Comparison of ENCODE assay signal across 18 cellular contexts in the genomic region with DNA sequence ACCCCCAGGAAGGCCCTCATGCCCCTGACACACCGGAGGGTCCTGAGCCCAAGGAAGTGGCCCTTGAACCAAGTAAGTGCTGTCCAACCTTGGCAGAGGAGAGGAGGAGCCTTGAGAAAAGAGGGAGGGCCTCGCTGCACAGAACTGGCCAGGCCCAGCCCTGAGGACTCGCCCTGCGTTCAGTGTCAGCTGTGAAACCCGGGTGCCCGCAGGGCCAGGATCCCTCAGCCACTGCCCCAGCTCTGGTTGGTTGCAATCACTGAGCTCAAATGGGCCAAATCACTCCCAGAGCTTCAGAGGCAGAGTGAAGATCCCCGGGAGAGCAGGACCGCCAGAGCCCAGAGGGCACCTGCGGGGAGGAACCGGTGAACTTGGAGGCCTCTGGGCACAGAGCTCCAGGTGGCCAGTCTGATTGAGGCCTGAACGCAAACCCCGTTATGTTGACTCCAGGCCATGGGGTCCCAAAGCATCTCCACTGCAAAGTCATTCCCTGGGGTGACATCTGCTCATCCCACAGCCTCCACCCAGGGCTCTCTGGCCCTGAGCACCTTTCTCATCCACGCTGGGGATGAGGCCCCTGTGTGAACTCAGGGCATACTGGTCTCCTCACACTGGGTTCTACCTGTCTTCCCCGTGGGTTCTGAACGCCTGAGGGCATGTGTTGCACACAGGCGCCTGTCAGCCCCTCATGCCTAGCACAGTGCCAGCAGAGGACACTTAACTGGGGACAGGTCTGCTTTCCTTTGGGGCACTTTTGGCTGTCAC. TPM values are rescaled to one million over a fixed set of nuclear protein-coding genes. Genes with fewer than 3 reads are reported as not detected.
DNase-seq lines count a peak whose midpoint lies in the region; ATAC-seq, FAIRE-seq and TF ChIP-seq lines count a peak whose summit lies in the region.
"Had no signal": no experiment of that assay in that cellular context is flagged by ENCODE, and none has a peak within 500 bp of the region (broad histone marks: within the 10 kb centered on the region; RNA-seq: fewer than 3 reads in every experiment).

No MANE protein-coding gene starts in this region.

- H3K4ac ChIP-seq in H1 (replicated peaks; ENCODE audit: insufficient read length, low read depth, low read length): no peak overlapping the region

- H3K36me3 Mint-ChIP-seq in activated CD4-positive, alpha-beta T cell treated with anti-CD3 and anti-CD28 coated beads, Interleukin-2, amount 10 ng/mL, durations not matched to agents 7 days and 5 days (ENCODE audit: low read depth): no peaks in the 10 kb centered on the region
- no peaks in the 10 kb centered on the region for H3K36me3 Mint-ChIP-seq in activated CD4-positive, alpha-beta T cell treated with anti-CD3 and anti-CD28 coated beads for 36 hours (ENCODE audit: low read depth)
- H3K36me3 Mint-ChIP-seq: CD14-positive monocyte; CD4-positive, alpha-beta memory T cell had no signal

- no peak overlapping the region for H3K4me2 ChIP-seq in H1 (ENCODE audit: insufficient read depth in 1 of 2, low read depth in 2 of 2, low read length in 2 of 2)
- no peak overlapping the region for H3K4me2 ChIP-seq in osteoblast (ENCODE audit: insufficient read depth, low read length)
- H3K4me2 ChIP-seq: A549, BLaER1 had no signal

- H3K4me1 Mint-ChIP-seq in activated CD4-positive, alpha-beta T cell treated with anti-CD3 and anti-CD28 coated beads, Interleukin-2, amount 10 ng/mL, durations not matched to agents 7 days and 5 days: no peaks in the 10 kb centered on the region
- H3K4me1 Mint-ChIP-seq in activated CD4-positive, alpha-beta T cell treated with anti-CD3 and anti-CD28 coated beads for 36 hours: no peaks in the 10 kb centered on the region
- H3K4me1 Mint-ChIP-seq: CD14-positive monocyte had no signal

- H3K56ac ChIP-seq in H1 (replicated peaks; ENCODE audit: insufficient read length, low read depth, low read length): no peak overlapping the region

- H3K27ac Mint-ChIP-seq in activated CD4-positive, alpha-beta T cell treated with anti-CD3 and anti-CD28 coated beads, Interleukin-2, amount 10 ng/mL, durations not matched to agents 7 days and 5 days: peak overlapping the region; percentile 50
- no peak overlapping the region for H3K27ac Mint-ChIP-seq in activated CD4-positive, alpha-beta T cell treated with anti-CD3 and anti-CD28 coated beads for 36 hours
- H3K27ac Mint-ChIP-seq: CD14-positive monocyte; CD4-positive, alpha-beta memory T cell; H9 had no signal

- H3K27me3 ChIP-seq in H1 (replicated peaks in 1 of 4; ENCODE audit: control insufficient read depth in 3 of 4, extremely low read depth in 1 of 4, insufficient read depth in 3 of 4, low read length in 3 of 4) (peaks cover 37 to 63% (median 54%) of the 10 kb centered on the region in 4 experiments), osteoblast (ENCODE audit: insufficient read depth, low read length) (peaks cover 3% of the 10 kb centered on the region), upper lobe of right lung (peaks cover 28% of the 10 kb centered on the region), esophagus muscularis mucosa (peaks cover 0 to 48% (median 22%) of the 10 kb centered on the region in 4 donors)

- H3K4me3 Mint-ChIP-seq in activated CD4-positive, alpha-beta T cell treated with anti-CD3 and anti-CD28 coated beads, Interleukin-2, amount 10 ng/mL, durations not matched to agents 7 days and 5 days: no peak overlapping the region
- H3K4me3 Mint-ChIP-seq in activated CD4-positive, alpha-beta T cell treated with anti-CD3 and anti-CD28 coated beads for 36 hours: no peak overlapping the region
- H3K4me3 Mint-ChIP-seq: CD14-positive monocyte; CD4-positive, alpha-beta memory T cell; H9 had no signal

- H3K23me2 ChIP-seq in H1 (ENCODE audit: low read depth, low read length): peaks cover 7% of the 10 kb centered on the region; the same call in 1 of the 2 replicates

- H3K18ac ChIP-seq in H1 (ENCODE audit: extremely low read depth, low read length): no peak overlapping the region; the same call in 1 of the 2 replicates

- POLR2A ChIA-PET in activated CD4-positive, alpha-beta T cell treated with anti-CD3 and anti-CD28 coated beads, Interleukin-2, amount 10 ng/mL, durations not matched to agents 7 days and 5 days (lab: Charles Lee): no interaction called here
- POLR2A ChIA-PET in activated CD4-positive, alpha-beta T cell treated with anti-CD3 and anti-CD28 coated beads for 36 hours (lab: Charles Lee): no interaction called here
- POLR2A ChIA-PET in H1 (lab: Charles Lee; ENCODE audit: partially characterized antibody): no interaction called here

- no peak overlapping the region for H3K23ac ChIP-seq in H1 (ENCODE audit: insufficient read length)

- no peak for FAIRE-seq in H1 (lab: Jason Lieb, UNC)
- FAIRE-seq: A549, HTR-8/SVneo had no signal

- DNase-seq in activated CD4-positive, alpha-beta T cell treated with anti-CD3 and anti-CD28 coated beads, Interleukin-2, amount 10 ng/mL, durations not matched to agents 7 days and 5 days: no peak
- DNase-seq in activated CD4-positive, alpha-beta T cell treated with anti-CD3 and anti-CD28 coated beads for 36 hours: no peak
- DNase-seq in H1 (ENCODE audit: low read depth in 1 of 2, low spot score in 2 of 2) (no peak), osteoblast (ENCODE audit: insufficient read length, low spot score, missing footprints) (peak; percentile 82), upper lobe of right lung (peak; percentile 46), esophagus muscularis mucosa (ENCODE audit: extremely low spot score) (no peak)
- no peak for DNase-seq in NK-92 treated with Interleukin-12 subunit alpha and Interleukin-12 subunit beta, amount 100 ng/mL, for 24 hours (lab: John Stamatoyannopoulos, UW)
- DNase-seq: Calu3; CD4-positive, alpha-beta memory T cell; DMS79 treated with DMSO at 0.1 percent for 48 hours; GF-D8; GOT3; H9 had no signal

- no peak for TF ChIP-seq RAD21 in H1 (IDR thresholded peaks at IDR 0.05 in 1 of 2, conservative IDR thresholded peaks at IDR 0.05 in 1 of 2; ENCODE audit: low read depth in 2 of 2, low read length in 2 of 2)

- H3K36me3 ChIP-seq in H1 (ENCODE audit: control insufficient read depth in 2 of 4, insufficient read depth in 4 of 4, low read length in 3 of 4) (no peaks in the 10 kb centered on the region), osteoblast (ENCODE audit: insufficient read depth, low read length) (no peaks in the 10 kb centered on the region), upper lobe of right lung (no peaks in the 10 kb centered on the region), esophagus muscularis mucosa (no peaks in the 10 kb centered on the region)
- H3K36me3 ChIP-seq: BLaER1 had no signal

- H3K14ac ChIP-seq in H1 (ENCODE audit: insufficient read length): no peak overlapping the region

- no peak overlapping the region for H4K5ac ChIP-seq in H1 (ENCODE audit: insufficient read length, low read depth, low read length)

- H3K79me2 ChIP-seq in H1 (ENCODE audit: control insufficient read depth in 1 of 2, insufficient read depth in 2 of 2, low read length in 2 of 2) (no peaks in the 10 kb centered on the region), osteoblast (ENCODE audit: insufficient read depth, low read length) (no peaks in the 10 kb centered on the region)

- H2BK20ac ChIP-seq in H1 (ENCODE audit: low read length): peak overlapping the region; percentile 48; the same call in 1 of the 2 replicates

- intact Hi-C loops in activated CD4-positive, alpha-beta T cell treated with anti-CD3 and anti-CD28 coated beads for 36 hours (cut with DNase I, micrococcal nuclease): no loop called here
- intact Hi-C loops in upper lobe of right lung (cut with DNase I): no loop called here
- intact Hi-C loops in esophagus muscularis mucosa (cut with DNase I): no loop called here

- no peak overlapping the region; the same call in 1 of the 2 replicates for H4K8ac ChIP-seq in H1 (ENCODE audit: extremely low read depth, insufficient read depth, low read length)

- H3K27me3 Mint-ChIP-seq in activated CD4-positive, alpha-beta T cell treated with anti-CD3 and anti-CD28 coated beads, Interleukin-2, amount 10 ng/mL, durations not matched to agents 7 days and 5 days: peaks cover 24% of the 10 kb centered on the region
- H3K27me3 Mint-ChIP-seq in activated CD4-positive, alpha-beta T cell treated with anti-CD3 and anti-CD28 coated beads for 36 hours: peaks cover 30% of the 10 kb centered on the region

- peak overlapping the region; percentile 82; the same call in 1 of the 2 replicates for H2BK12ac ChIP-seq in H1 (ENCODE audit: low read depth, low read length)

- H2BK15ac ChIP-seq in H1 (ENCODE audit: low read length): peak overlapping the region; percentile 16; the same call in 1 of the 2 replicates

- H3K9me3 ChIP-seq in H1 (ENCODE audit: insufficient read depth in 2 of 2, low read depth in 1 of 2, low read length in 1 of 2) (no peaks in the 10 kb centered on the region; a peak in 2 of 4 replicates), osteoblast (ENCODE audit: low read depth, low read length) (no peaks in the 10 kb centered on the region), upper lobe of right lung (peaks cover 6% of the 10 kb centered on the region), esophagus muscularis mucosa (peaks cover 0 to 24% (median 20%) of the 10 kb centered on the region in 4 donors)

- H3K79me1 ChIP-seq in H1 (ENCODE audit: low read depth, low read length): no peaks in the 10 kb centered on the region

- no peak overlapping the region for H3K27ac ChIP-seq in H1 (ENCODE audit: low read depth, low read length)
- H3K27ac ChIP-seq in osteoblast (ENCODE audit: low read depth, low read length): no peak overlapping the region
- H3K27ac ChIP-seq in upper lobe of right lung: no peak overlapping the region
- no peak overlapping the region for H3K27ac ChIP-seq in esophagus muscularis mucosa (replicated peaks in 1 of 4)
- H3K27ac ChIP-seq: 22Rv1, A549, BLaER1 had no signal

- TF ChIP-seq EP300 in H1 (IDR thresholded peaks at IDR 0.05; ENCODE audit: borderline replicate concordance in 1 of 2, low read depth in 2 of 2, low read length in 2 of 2) (no peak), esophagus muscularis mucosa (IDR thresholded peaks at IDR 0.05) (no peak)

- H4K91ac ChIP-seq in H1 (replicated peaks; ENCODE audit: insufficient read length, low read length): no peak overlapping the region

- TF ChIP-seq POLR2A in H1 (IDR thresholded peaks at IDR 0.05; ENCODE audit: control extremely low read depth in 1 of 2, low read depth in 2 of 2, low read length in 2 of 2) (no peak), esophagus muscularis mucosa (IDR thresholded peaks at IDR 0.05; ENCODE audit: low read depth) (no peak)

- H3K9ac ChIP-seq in H1 (replicated peaks in 1 of 4; ENCODE audit: extremely low read depth in 1 of 4, low read depth in 3 of 4, low read length in 3 of 4): no peak overlapping the region
- H3K9ac ChIP-seq: BLaER1 had no signal

- no peak overlapping the region for H2BK5ac ChIP-seq in H1 (ENCODE audit: low read depth, low read length)

- CTCF ChIA-PET in activated CD4-positive, alpha-beta T cell treated with anti-CD3 and anti-CD28 coated beads, Interleukin-2, amount 10 ng/mL, durations not matched to agents 7 days and 5 days (lab: Charles Lee): no interaction called here
- CTCF ChIA-PET in activated CD4-positive, alpha-beta T cell treated with anti-CD3 and anti-CD28 coated beads for 36 hours (lab: Charles Lee): interaction anchor here (0.8 kb wide), 1 partner anchor 219 kb away, joined by 3 read pairs; no protein-coding TSS in a partner anchor
- CTCF ChIA-PET in H1 (lab: Charles Lee; ENCODE audit: partially characterized antibody): interaction anchor here (1.0 to 6.9 kb wide), 4 partner anchors 13 to 192 kb away, joined by 3 to 50 read pairs (median 23); no protein-coding TSS in a partner anchor

- peaks cover 6% of the 10 kb centered on the region for H3K9me3 Mint-ChIP-seq in activated CD4-positive, alpha-beta T cell treated with anti-CD3 and anti-CD28 coated beads, Interleukin-2, amount 10 ng/mL, durations not matched to agents 7 days and 5 days
- H3K9me3 Mint-ChIP-seq in activated CD4-positive, alpha-beta T cell treated with anti-CD3 and anti-CD28 coated beads for 36 hours (ENCODE audit: low read depth): peaks cover 4% of the 10 kb centered on the region

- H2AFZ ChIP-seq in H1 (ENCODE audit: low read length) (no peak overlapping the region), osteoblast (ENCODE audit: low read length) (no peak overlapping the region)

- TF ChIP-seq CTCF in H1 (IDR thresholded peaks at IDR 0.05; ENCODE audit: control extremely low read depth in 1 of 3, insufficient read depth in 1 of 3, low read depth in 1 of 3, low read length in 3 of 3) (no peak), osteoblast (IDR thresholded peaks at IDR 0.05; ENCODE audit: extremely low read depth, low read depth, low read length) (no peak), upper lobe of right lung (IDR thresholded peaks at IDR 0.05) (no peak), esophagus muscularis mucosa (IDR thresholded peaks at IDR 0.05) (no peak)

- no peak overlapping the region for H3K4me3 ChIP-seq in H1 (ENCODE audit: extremely low read depth in 1 of 4, insufficient read depth in 2 of 4, low read depth in 3 of 4, low read length in 4 of 4)
- H3K4me3 ChIP-seq in osteoblast (ENCODE audit: insufficient read depth, low read length): no peak overlapping the region
- H3K4me3 ChIP-seq in upper lobe of right lung: no peak overlapping the region
- no peak overlapping the region for H3K4me3 ChIP-seq in esophagus muscularis mucosa
- H3K4me3 ChIP-seq: A549, BLaER1 had no signal

- peaks cover 0 to 27% (median 21%) of the 10 kb centered on the region in 4 experiments; a peak in 6 of 7 replicates for H3K4me1 ChIP-seq in H1 (replicated peaks in 1 of 4; ENCODE audit: control insufficient read depth in 3 of 4, insufficient read depth in 4 of 4, low read length in 3 of 4)
- H3K4me1 ChIP-seq in osteoblast (ENCODE audit: insufficient read depth, low read length): no peaks in the 10 kb centered on the region
- H3K4me1 ChIP-seq in upper lobe of right lung: no peaks in the 10 kb centered on the region
- peaks cover 0 to 7% (median 6%) of the 10 kb centered on the region in 4 donors for H3K4me1 ChIP-seq in esophagus muscularis mucosa
- H3K4me1 ChIP-seq: A549, BLaER1 had no signal

- no peak for ATAC-seq in activated CD4-positive, alpha-beta T cell treated with anti-CD3 and anti-CD28 coated beads for 36 hours
- ATAC-seq in upper lobe of right lung: no peak

- H4K20me1 ChIP-seq in H1 (replicated peaks in 1 of 2; ENCODE audit: control insufficient read depth in 1 of 2, insufficient read depth in 2 of 2, low read length in 2 of 2) (peaks cover 0 to 2% of the 10 kb centered on the region in 2 experiments), osteoblast (ENCODE audit: insufficient read depth, low read length) (no peaks in the 10 kb centered on the region)

- no peak overlapping the region for H2BK120ac ChIP-seq in H1 (replicated peaks; ENCODE audit: low read depth, low read length)

- 0 out of 2 replicates have a peak overlapping the region, but pooled peaks have one; percentile 8 for H2AK5ac ChIP-seq in H1 (ENCODE audit: low read depth, low read length)

- WGBS in H1 (ENCODE audit: extremely low coverage in 1 of 2, insufficient coverage in 1 of 2, insufficient read length in 1 of 2, insufficient replicate concordance in 2 of 2, low coverage in 1 of 2, low lambda C conversion rate in 2 of 2, missing lambda C conversion rate in 1 of 2), 2 experiments: 92% methylated on average over 16 of the region's 16 CpGs; no CpG with 5 or more reads in 1 of the 2 experiments
- WGBS in esophagus muscularis mucosa: 94% methylated on average over 5 of the region's 16 CpGs

RNA-seq across cellular contexts. Expression of a gene that starts 11.9 kb away (rescaled TPM):
- total RNA-seq in activated CD4-positive, alpha-beta T cell treated with anti-CD3 and anti-CD28 coated beads, Interleukin-2, amount 10 ng/mL, durations not matched to agents 7 days and 5 days: not detected
- total RNA-seq in activated CD4-positive, alpha-beta T cell treated with anti-CD3 and anti-CD28 coated beads for 36 hours: not detected
- total RNA-seq in H1 (2021; fragmentation: NEBNext Ultra II Directional; extraction: Animal tissue kit (Norgen Biotek cat#: 25700)): 0.89 and 1.2 TPM in 2 replicates
- polyA plus RNA-seq in H1 (2011; rRNA removed): 0.38 and 0.64 TPM in 2 replicates
- 0.54 TPM for polyA plus RNA-seq in H1 (2011; cell fraction: cytosol; rRNA removed)
- polyA plus RNA-seq in H1 (2011; cell fraction: nucleus; rRNA removed): 0.74 TPM
- 0.53 to 0.94 TPM (median 0.74 TPM) in 4 replicates for polyA plus RNA-seq in H1 (2012, experiment 1 of 2)
- polyA plus RNA-seq in H1 (2012, experiment 2 of 2): 0.68 TPM
- polyA plus RNA-seq in H1 (2013, experiment 1 of 2): 1.9 TPM
- polyA plus RNA-seq in H1 (2013, experiment 2 of 2): 1.9 TPM
- polyA minus RNA-seq in H1 (2011; rRNA and poly(A)+ RNA removed): 0.24 and 0.32 TPM in 2 replicates
- 0.88 TPM for polyA minus RNA-seq in H1 (2011; cell fraction: cytosol; rRNA and poly(A)+ RNA removed)
- polyA minus RNA-seq in H1 (2011; cell fraction: nucleus; rRNA and poly(A)+ RNA removed): 1.9 TPM
- not detected in 2 replicates for total RNA-seq in osteoblast
- total RNA-seq in upper lobe of right lung: not detected
- not detected for total RNA-seq in esophagus muscularis mucosa
- total RNA-seq: CD4-positive, alpha-beta memory T cell had no signal
- polyA plus RNA-seq: CD14-positive monocyte; CD4-positive, alpha-beta memory T cell had no signal

Comparison
In these comparisons a context has a peak if more than half of its experiments do, and no peak if none do; other contexts are left out.
1. DNase-seq: peak in osteoblast (single experiment) and upper lobe of right lung (single experiment); none in activated CD4-positive, alpha-beta T cell treated with anti-CD3 and anti-CD28 coated beads, Interleukin-2, amount 10 ng/mL, durations not matched to agents 7 days and 5 days (single experiment), activated CD4-positive, alpha-beta T cell treated with anti-CD3 and anti-CD28 coated beads for 36 hours (single experiment), H1 (0 of 2), esophagus muscularis mucosa (single experiment) and NK-92 treated with Interleukin-12 subunit alpha and Interleukin-12 subunit beta, amount 100 ng/mL, for 24 hours (single experiment).